In genomic region chr3:187744169-187745151, GRCh38 we compare ENCODE assay signal across 8 cellular contexts. TPM values are rescaled to one million over a fixed set of nuclear protein-coding genes. Genes with fewer than 3 reads are reported as not detected.
DNase-seq lines count a peak whose midpoint lies in the region; ATAC-seq and TF ChIP-seq lines count a peak whose summit lies in the region.

No MANE protein-coding gene starts in this region.

- H3K4me3 ChIP-seq in GM06990 (replicated peaks; ENCODE audit: low read depth, low read length) (peak overlapping the region; percentile 59), mucosa of descending colon (peak overlapping the region; percentile 45), subcutaneous abdominal adipose tissue (ENCODE audit: low read depth in 1 of 5, low read length in 5 of 5) (peak overlapping the region; percentile 95 to 99 (median 98))

- TF ChIP-seq CTCF in GM06990 (IDR thresholded peaks at IDR 0.05; ENCODE audit: insufficient read depth, low read length, poor library complexity, severe bottlenecking) = no peak
- TF ChIP-seq CTCF in mucosa of descending colon (IDR thresholded peaks at IDR 0.05) = no peak

- peak; percentile 74 for TF ChIP-seq POLR2A in erythroblast (IDR thresholded peaks at IDR 0.05; ENCODE audit: low read length)

- intact Hi-C loops in mucosa of descending colon (cut with DNase I, micrococcal nuclease) = loop anchor here (5.0 to 10.0 kb wide), 7 partner anchors 308 to 1400 kb away; partner anchors contain the start of gene LPP (in 1 of the 2)

- H3K27ac ChIP-seq in subcutaneous abdominal adipose tissue (ENCODE audit: low read depth, low read length) = peak overlapping the region; percentile 100

- H3K36me3 ChIP-seq in GM06990 (ENCODE audit: control insufficient read depth, insufficient read depth, low read length) (no peaks in the 10 kb centered on the region), mucosa of descending colon (ENCODE audit: low read depth) (no peaks in the 10 kb centered on the region), subcutaneous abdominal adipose tissue (ENCODE audit: control insufficient read depth in 5 of 5, insufficient read depth in 5 of 5, low read length in 5 of 5) (no peaks in the 10 kb centered on the region)

- ATAC-seq in mucosa of descending colon (peak; percentile 16), HG03565 (IDR thresholded peaks at IDR 0.05; ENCODE audit: unreplicated experiment) (no peak)

- H3K9me3 ChIP-seq in mucosa of descending colon = no peaks in the 10 kb centered on the region
- no peaks in the 10 kb centered on the region for H3K9me3 ChIP-seq in subcutaneous abdominal adipose tissue (ENCODE audit: control insufficient read depth in 5 of 5, low read length in 5 of 5)

- peaks cover 36% of the 10 kb centered on the region for H3K4me1 ChIP-seq in mucosa of descending colon (ENCODE audit: low read depth)
- H3K4me1 ChIP-seq in subcutaneous abdominal adipose tissue (ENCODE audit: control insufficient read depth in 5 of 5, insufficient read depth in 5 of 5, low read length in 5 of 5) = peaks cover 7 to 47% (median 31%) of the 10 kb centered on the region in 5 donors

- H3K9ac ChIP-seq in subcutaneous abdominal adipose tissue (ENCODE audit: low read length in 5 of 5) = peak overlapping the region; percentile 94 to 100 (median 100)

- H3K27me3 ChIP-seq in GM06990 (replicated peaks; ENCODE audit: control insufficient read depth, insufficient read depth, low read length) (no peaks in the 10 kb centered on the region; the same call in 1 of the 2 replicates), subcutaneous abdominal adipose tissue (ENCODE audit: control insufficient read depth in 5 of 5, insufficient read depth in 4 of 5, low read length in 5 of 5) (no peaks in the 10 kb centered on the region)

- no peak for DNase-seq in GM06990 (ENCODE audit: extremely low read depth, insufficient read length)
- peak; percentile 58 for DNase-seq in NCI-H345 (lab: John Stamatoyannopoulos, UW)
- DNase-seq in activated T-cell treated with anti-CD3 and anti-CD28 coated beads for 48 hours (ENCODE audit: low read depth) = peak; percentile 38
- DNase-seq in erythroblast (lab: John Stamatoyannopoulos, UW) = peak; percentile 80 to 90
- DNase-seq in mucosa of descending colon = peak; percentile 67 to 73 (median 73)
- DNase-seq in iPS-NIHi11 (ENCODE audit: low spot score) = no peak

RNA-seq across cellular contexts. Expression of gene BCL6, which starts 0.8 kb away (rescaled TPM):
- total RNA-seq in mucosa of descending colon = 100 to 1,000 TPM in 1 of 3 donors, 10 to 100 TPM in 2; 10.9 to 133 (median 23.8) TPM

RNA-seq across cellular contexts. Expression of gene RTP2, which starts 42.1 kb away (rescaled TPM):
- not detected for total RNA-seq in mucosa of descending colon

Comparison
In these comparisons a context has a peak if more than half of its experiments do, and no peak if none do; other contexts are left out.
1. DNase-seq: peak in NCI-H345 (single experiment), activated T-cell treated with anti-CD3 and anti-CD28 coated beads for 48 hours (single experiment), erythroblast (2 of 2) and mucosa of descending colon (3 of 3); none in GM06990 (single experiment) and iPS-NIHi11 (single experiment).
2. H3K4me3 ChIP-seq: peak in every context shown above with its lines; median percentile 98 in subcutaneous abdominal adipose tissue; 59 in GM06990; 45 in mucosa of descending colon.